Comparison of ENCODE assay signal across 31 cellular contexts in the genomic region with DNA sequence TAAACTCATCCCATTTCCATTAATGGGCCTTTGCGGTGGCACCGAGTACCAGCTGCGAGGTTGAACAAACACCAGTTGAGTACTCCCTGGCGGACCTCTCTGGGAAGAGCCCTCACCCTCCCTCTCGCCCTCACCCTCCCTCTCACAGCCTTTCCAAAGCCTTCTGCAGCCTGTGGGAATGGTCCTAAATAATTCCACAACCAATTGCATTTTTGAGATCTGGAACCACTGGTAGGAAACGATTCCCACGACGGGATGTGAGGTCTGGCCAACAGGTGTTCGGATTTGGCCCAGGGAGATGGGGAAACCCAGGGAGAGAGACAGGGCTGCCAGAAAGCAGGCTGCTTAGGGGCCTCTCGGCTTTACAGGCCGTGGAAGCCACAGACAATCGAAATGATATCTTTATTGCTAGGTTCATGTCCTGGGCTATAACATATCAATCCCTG. TPM values are rescaled to one million over a fixed set of nuclear protein-coding genes. Genes with fewer than 3 reads are reported as not detected.
DNase-seq lines count a peak whose midpoint lies in the region; ATAC-seq and TF ChIP-seq lines count a peak whose summit lies in the region.
"Had no signal": no experiment of that assay in that cellular context is flagged by ENCODE, and none has a peak within 500 bp of the region (broad histone marks: within the 10 kb centered on the region; RNA-seq: fewer than 3 reads in every experiment).

No MANE protein-coding gene starts in this region.

- no peak for TF ChIP-seq CTCF in HEK293 (tag by site-specific recombination; IDR thresholded peaks at IDR 0.05)
- no peak for TF ChIP-seq CTCF in right atrium auricular region (IDR thresholded peaks at IDR 0.05)
- TF ChIP-seq CTCF in left lung (IDR thresholded peaks at IDR 0.05): no peak

- ATAC-seq in HG03571 (IDR thresholded peaks at IDR 0.05; ENCODE audit: unreplicated experiment): no peak
- ATAC-seq in left lung: no peak
- ATAC-seq: activated naive CD4-positive, alpha-beta T cell treated with anti-CD3 and anti-CD28 coated beads, Interleukin-2, amount 50 U/mL, for 72 hours; heart right ventricle; left ventricle myocardium superior had no signal

- H3K36me3 ChIP-seq in HEK293 (ENCODE audit: control insufficient read depth in 2 of 2, insufficient read depth in 1 of 2, low read length in 2 of 2) (no peaks in the 10 kb centered on the region), right atrium auricular region (no peaks in the 10 kb centered on the region), left lung (no peaks in the 10 kb centered on the region)
- H3K36me3 ChIP-seq: BLaER1, heart right ventricle, Peyer's patch, WERI-Rb-1 had no signal

- POLR2A ChIA-PET in HEK293 (lab: Yijun Ruan, JAX): no interaction called here

- H3K4me3 ChIP-seq in HEK293 (ENCODE audit: low read depth, low read length) (no peak overlapping the region), right atrium auricular region (no peak overlapping the region), left lung (no peak overlapping the region)
- H3K4me3 ChIP-seq: BLaER1, heart right ventricle, Peyer's patch had no signal

- H3K4me1 ChIP-seq in HEK293 (ENCODE audit: control insufficient read depth, insufficient read depth, low read length) (no peaks in the 10 kb centered on the region; the same call in 1 of the 2 replicates), right atrium auricular region (peaks cover 0 to 14% of the 10 kb centered on the region in 2 donors), left lung (peaks cover 0 to 6% of the 10 kb centered on the region in 2 donors)
- H3K4me1 ChIP-seq: BLaER1 had no signal

- intact Hi-C loops in left lung (cut with DNase I): no loop called here

- H3K9me3 ChIP-seq in HEK293 (ENCODE audit: control insufficient read depth, insufficient read depth, low read depth, low read length) (no peaks in the 10 kb centered on the region), right atrium auricular region (no peaks in the 10 kb centered on the region), left lung (no peaks in the 10 kb centered on the region)
- H3K9me3 ChIP-seq: heart right ventricle, Peyer's patch had no signal

- DNase-seq in D341Med (ENCODE audit: low spot score): peak; percentile 45
- DNase-seq in NCI-H2107 treated with DMSO at 0.1 percent for 48 hours (lab: John Stamatoyannopoulos, UW; ENCODE audit: unreplicated experiment): peak; percentile 5
- peak; percentile 47 for DNase-seq in ecto neural progenitor cell (ENCODE audit: low spot score)
- no peak for DNase-seq in right atrium auricular region (ENCODE audit: low spot score)
- DNase-seq in left lung: no peak
- no peak for DNase-seq in GM03348 (ENCODE audit: low spot score)
- DNase-seq: ACHN; activated CD4-positive, alpha-beta T cell treated with anti-CD3 and anti-CD28 coated beads, Interleukin-2, amount 10 ng/mL, durations not matched to agents 7 days and 5 days; aorta; central memory CD4-positive, alpha-beta T cell; GDM1; heart right ventricle; immature natural killer cell; KG1; left ventricle myocardium superior; midbrain; NCI-H2171; Peyer's patch; WERI-Rb-1 had no signal

- CTCF ChIA-PET in HEK293 (lab: Yijun Ruan, JAX): no interaction called here

- H3K27ac ChIP-seq in HEK293 (ENCODE audit: extremely low read depth, low read depth, low read length) (no peak overlapping the region), right atrium auricular region (no peak overlapping the region), left lung (no peak overlapping the region)
- H3K27ac ChIP-seq: BLaER1, heart right ventricle, Peyer's patch, WERI-Rb-1 had no signal

- H3K27me3 ChIP-seq in right atrium auricular region (peaks cover 15 to 26% of the 10 kb centered on the region in 2 donors), left lung (peaks cover 93 to 100% of the 10 kb centered on the region in 2 donors)

TF ChIP-seq in HEK293, 187 proteins besides CTCF, POLR2A, EP300 and RAD21:
- TF ChIP-seq, protein P1, sequence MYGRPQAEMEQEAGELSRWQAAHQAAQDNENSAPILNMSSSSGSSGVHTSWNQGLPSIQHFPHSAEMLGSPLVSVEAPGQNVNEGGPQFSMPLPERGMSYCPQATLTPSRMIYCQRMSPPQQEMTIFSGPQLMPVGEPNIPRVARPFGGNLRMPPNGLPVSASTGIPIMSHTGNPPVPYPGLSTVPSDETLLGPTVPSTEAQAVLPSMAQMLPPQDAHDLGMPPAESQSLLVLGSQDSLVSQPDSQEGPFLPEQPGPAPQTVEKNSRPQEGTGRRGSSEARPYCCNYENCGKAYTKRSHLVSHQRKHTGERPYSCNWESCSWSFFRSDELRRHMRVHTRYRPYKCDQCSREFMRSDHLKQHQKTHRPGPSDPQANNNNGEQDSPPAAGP (tag by site-specific recombination; IDR thresholded peaks at IDR 0.05): peak; percentile 78
- TF ChIP-seq ZNF701 (tag by site-specific recombination; IDR thresholded peaks at IDR 0.05) (no peak), ZNF302 (tag by site-specific recombination; IDR thresholded peaks at IDR 0.05; ENCODE audit: low read depth) (no peak), ZBTB1 (tag by site-specific recombination; IDR thresholded peaks at IDR 0.05) (no peak), ZNF350 (tag by site-specific recombination; IDR thresholded peaks at IDR 0.05) (no peak), ZNF777 (tag by site-specific recombination; IDR thresholded peaks at IDR 0.05; ENCODE audit: borderline replicate concordance) (no peak), ZNF354C (tag by site-specific recombination; IDR thresholded peaks at IDR 0.05; ENCODE audit: borderline replicate concordance, low read depth) (no peak)
- TF ChIP-seq, protein P2, sequence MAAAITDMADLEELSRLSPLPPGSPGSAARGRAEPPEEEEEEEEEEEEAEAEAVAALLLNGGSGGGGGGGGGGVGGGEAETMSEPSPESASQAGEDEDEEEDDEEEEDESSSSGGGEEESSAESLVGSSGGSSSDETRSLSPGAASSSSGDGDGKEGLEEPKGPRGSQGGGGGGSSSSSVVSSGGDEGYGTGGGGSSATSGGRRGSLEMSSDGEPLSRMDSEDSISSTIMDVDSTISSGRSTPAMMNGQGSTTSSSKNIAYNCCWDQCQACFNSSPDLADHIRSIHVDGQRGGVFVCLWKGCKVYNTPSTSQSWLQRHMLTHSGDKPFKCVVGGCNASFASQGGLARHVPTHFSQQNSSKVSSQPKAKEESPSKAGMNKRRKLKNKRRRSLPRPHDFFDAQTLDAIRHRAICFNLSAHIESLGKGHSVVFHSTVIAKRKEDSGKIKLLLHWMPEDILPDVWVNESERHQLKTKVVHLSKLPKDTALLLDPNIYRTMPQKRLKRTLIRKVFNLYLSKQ (tag by site-specific recombination; IDR thresholded peaks at IDR 0.05; ENCODE audit: borderline replicate concordance): no peak

RNA-seq across cellular contexts. Expression of a gene that starts 5.3 kb away (rescaled TPM):
- not detected for total RNA-seq in right atrium auricular region
- not detected for total RNA-seq in left lung
- total RNA-seq: activated CD4-positive, alpha-beta T cell treated with anti-CD3 and anti-CD28 coated beads, Interleukin-2, amount 10 ng/mL, durations not matched to agents 7 days and 5 days; activated naive CD4-positive, alpha-beta T cell treated with anti-CD3 and anti-CD28 coated beads, Interleukin-2, amount 50 U/mL, for 72 hours; activated T-helper 1 cell treated with anti-CD3 and anti-CD28 coated beads, Interleukin-12 subunit alpha, Interleukin-12 subunit beta, Interleukin-2, Interleukin-4 antibody, amounts not matched to agents 30 ng/mL and 10 ng/mL and 1 ng/mL, durations not matched to agents 14 hours and 24 hours and 36 hours; aorta; dermis microvascular lymphatic vessel endothelial cell; heart right ventricle; HT1080; left ventricle myocardium superior; Peyer's patch; posterior vena cava; SK-MEL-5; skeletal muscle tissue; T-helper 2 cell treated with Interferon-gamma antibody and Interleukin-4, amounts not matched to agents 100 ng/mL and 5 ng/mL, for 36 hours; urinary bladder had no signal

Comparison
In these comparisons a context has a peak if more than half of its experiments do, and no peak if none do; other contexts are left out.
1. DNase-seq: peak in D341Med (single experiment), NCI-H2107 treated with DMSO at 0.1 percent for 48 hours (single experiment) and ecto neural progenitor cell (single experiment); none in right atrium auricular region (single experiment), left lung (0 of 2) and GM03348 (single experiment).